Comparison of ENCODE assay signal across 8 cellular contexts in the genomic region with DNA sequence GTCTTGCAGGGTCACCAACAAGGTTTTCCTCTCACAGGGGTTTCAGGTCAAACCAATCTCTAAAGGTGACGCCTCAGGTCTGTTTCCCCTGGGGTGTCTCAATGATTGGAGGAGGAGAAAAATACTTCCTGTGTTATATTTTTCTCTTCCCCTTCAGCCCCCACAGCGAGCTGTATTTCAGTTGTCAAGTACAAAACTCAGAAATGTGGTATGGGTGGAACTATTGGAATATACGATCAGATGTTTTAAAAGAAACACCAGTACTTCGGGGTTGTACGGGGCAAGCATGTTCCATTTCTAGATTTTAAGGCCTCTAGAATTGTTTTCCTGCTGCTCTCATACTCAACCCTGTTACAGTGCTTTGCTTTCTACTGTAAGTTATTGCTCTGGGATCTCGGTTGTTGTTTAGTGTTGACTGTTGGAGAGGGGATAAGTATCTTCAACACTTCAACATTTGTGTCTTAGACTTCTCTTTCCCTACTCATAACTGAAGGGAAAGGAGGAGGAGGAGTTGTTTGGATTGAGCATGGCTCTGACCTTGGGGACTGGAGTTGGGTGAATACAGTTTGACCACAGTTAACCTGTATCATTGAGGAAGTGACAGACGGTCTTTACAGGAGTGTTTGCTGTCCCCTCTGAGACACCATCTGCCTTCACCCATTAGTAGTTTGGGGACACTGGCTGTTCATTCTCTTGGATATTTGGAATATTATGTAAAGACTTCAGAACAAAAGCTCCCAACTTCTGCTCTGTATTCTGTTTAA. TPM values are rescaled to one million over a fixed set of nuclear protein-coding genes. Genes with fewer than 3 reads are reported as not detected.
A peak's percentile ranks its signal among the peaks of the same experiment; 100 is the strongest.
DNase-seq lines count a peak whose midpoint lies in the region; TF ChIP-seq lines count a peak whose summit lies in the region.

No MANE protein-coding gene starts in this region.

- H3K27me3 Mint-ChIP-seq in activated CD4-positive, alpha-beta T cell treated with anti-CD3 and anti-CD28 coated beads, Interleukin-2, amount 10 ng/mL, durations not matched to agents 24 days and 14 days = peaks cover 7% of the 10 kb centered on the region

- H3K4me2 ChIP-seq in MM.1S (ENCODE audit: low read depth, low read length) (peak overlapping the region; percentile 62), mammary epithelial cell (ENCODE audit: insufficient read depth, low read depth, low read length) (peak overlapping the region; percentile 78)

- peaks cover 12% of the 10 kb centered on the region for H3K36me3 Mint-ChIP-seq in activated CD4-positive, alpha-beta T cell treated with anti-CD3 and anti-CD28 coated beads, Interleukin-2, amount 10 ng/mL, durations not matched to agents 24 days and 14 days (ENCODE audit: low read depth)

- CTCF ChIA-PET in mammary epithelial cell (lab: Charles Lee; ENCODE audit: low non-redundant PET) = no interaction called here

- H3F3A ChIP-seq in MM.1S (ENCODE audit: insufficient read depth, low read length) = 0 out of 2 replicates have a peak, but pooled peaks cover 7% of the 10 kb centered on the region

- peaks cover 38% of the 10 kb centered on the region for H3K4me1 ChIP-seq in MM.1S (ENCODE audit: low read length)
- H3K4me1 ChIP-seq in mammary epithelial cell (ENCODE audit: insufficient read depth, low read length) = peaks cover 27% of the 10 kb centered on the region
- peaks cover 45% of the 10 kb centered on the region for H3K4me1 ChIP-seq in mucosa of stomach (ENCODE audit: control insufficient read depth, insufficient read depth, low read length)

- peak overlapping the region; percentile 99 for H3K4me3 Mint-ChIP-seq in activated CD4-positive, alpha-beta T cell treated with anti-CD3 and anti-CD28 coated beads, Interleukin-2, amount 10 ng/mL, durations not matched to agents 24 days and 14 days

- H3K27me3 ChIP-seq in MM.1S (replicated peaks; ENCODE audit: insufficient read depth, low read length) (0 out of 2 replicates have a peak, but pooled peaks cover 13% of the 10 kb centered on the region), mammary epithelial cell (ENCODE audit: insufficient read depth, low read length) (no peaks in the 10 kb centered on the region), mucosa of stomach (ENCODE audit: control insufficient read depth, insufficient read depth, low read length) (no peaks in the 10 kb centered on the region)

- H3K9me2 ChIP-seq in MM.1S (replicated peaks; ENCODE audit: insufficient read depth, low read length) = no peaks in the 10 kb centered on the region

- no peaks in the 10 kb centered on the region for H3K9me3 ChIP-seq in MM.1S (replicated peaks; ENCODE audit: insufficient read depth, low read length)
- no peaks in the 10 kb centered on the region for H3K9me3 ChIP-seq in mammary epithelial cell (replicated peaks; ENCODE audit: insufficient read depth, low read length)
- H3K9me3 ChIP-seq in mucosa of stomach (ENCODE audit: control insufficient read depth, low read length) = no peaks in the 10 kb centered on the region

- peak overlapping the region; percentile 99 for H3K27ac Mint-ChIP-seq in activated CD4-positive, alpha-beta T cell treated with anti-CD3 and anti-CD28 coated beads, Interleukin-2, amount 10 ng/mL, durations not matched to agents 24 days and 14 days

- H2AFZ ChIP-seq in MM.1S (ENCODE audit: low read length) (no peak overlapping the region; the same call in 1 of the 2 replicates), mammary epithelial cell (ENCODE audit: low read depth, low read length) (peak overlapping the region; percentile 82)

- H3K27ac ChIP-seq in MM.1S (ENCODE audit: low read length) (no peak overlapping the region), mammary epithelial cell (ENCODE audit: insufficient read depth, low read depth, low read length) (peak overlapping the region; percentile 92)

- peaks cover 60% of the 10 kb centered on the region for H3K79me2 ChIP-seq in MM.1S (ENCODE audit: low read length)
- H3K79me2 ChIP-seq in mammary epithelial cell (ENCODE audit: insufficient read depth, low read length) = peaks cover 66% of the 10 kb centered on the region

- BruUV-seq in mammary epithelial cell (replicated peaks; lab: Mats Ljungman, UMichigan) = TSS peak; percentile 27

- H3K36me3 ChIP-seq in MM.1S (replicated peaks; ENCODE audit: insufficient read depth, low read length) (no peaks in the 10 kb centered on the region), mammary epithelial cell (ENCODE audit: insufficient read depth, low read length) (no peaks in the 10 kb centered on the region), mucosa of stomach (ENCODE audit: control insufficient read depth, insufficient read depth, low read length) (no peaks in the 10 kb centered on the region)

- 10% methylated on average over 7 of the region's 7 CpGs for WGBS in mammary epithelial cell (ENCODE audit: low coverage, missing lambda C conversion rate)

- no peaks in the 10 kb centered on the region for H3K9me3 Mint-ChIP-seq in activated CD4-positive, alpha-beta T cell treated with anti-CD3 and anti-CD28 coated beads, Interleukin-2, amount 10 ng/mL, durations not matched to agents 24 days and 14 days

- intact Hi-C loops in activated CD4-positive, alpha-beta T cell treated with anti-CD3 and anti-CD28 coated beads, Interleukin-2, amount 10 ng/mL, durations not matched to agents 24 days and 14 days (cut with micrococcal nuclease) = loop anchor here (1.0 kb wide), 1 partner anchor 17 kb away; no protein-coding TSS in a partner anchor
- intact Hi-C loops in mammary epithelial cell (cut with micrococcal nuclease) = no loop called here

- H4K20me1 ChIP-seq in MM.1S (ENCODE audit: insufficient read depth, low read length) (no peaks in the 10 kb centered on the region), mammary epithelial cell (ENCODE audit: insufficient read depth, low read length) (peaks cover 2% of the 10 kb centered on the region)

- TF ChIP-seq CTCF in MM.1S (IDR thresholded peaks at IDR 0.05; ENCODE audit: low read length) (no peak), mammary epithelial cell (conservative IDR thresholded peaks at IDR 0.05 in 1 of 2, IDR thresholded peaks at IDR 0.05 in 1 of 2; ENCODE audit: extremely low read depth in 1 of 2, insufficient read depth in 1 of 2, low read depth in 1 of 2, low read length in 2 of 2) (no peak)

- peak overlapping the region; percentile 57; the same call in 1 of the 2 replicates for H3K9ac ChIP-seq in MM.1S (ENCODE audit: low read length)
- peak overlapping the region; percentile 94 for H3K9ac ChIP-seq in mammary epithelial cell (ENCODE audit: insufficient read depth, low read length)
- peak overlapping the region; percentile 92 for H3K9ac ChIP-seq in mucosa of stomach (ENCODE audit: low read length)

- in situ Hi-C loops in mammary epithelial cell (cut with MboI; ENCODE audit: low sequenced_read_pairs in 2 of 2) = no loop called here

- H3K4me1 Mint-ChIP-seq in activated CD4-positive, alpha-beta T cell treated with anti-CD3 and anti-CD28 coated beads, Interleukin-2, amount 10 ng/mL, durations not matched to agents 24 days and 14 days = peaks cover 55% of the 10 kb centered on the region

- dilution Hi-C loops in mammary epithelial cell (cut with HindIII; ENCODE audit: low sequenced_read_pairs) = no loop called here

- H3K4me3 ChIP-seq in MM.1S (ENCODE audit: low read length) (peak overlapping the region; percentile 71), mammary epithelial cell (replicated peaks in 1 of 3; ENCODE audit: insufficient read depth in 1 of 3, low read depth in 2 of 3, low read length in 3 of 3) (peak overlapping the region; percentile 65 to 95 (median 81)), mucosa of stomach (ENCODE audit: low read length) (peak overlapping the region; percentile 62)

- DNase-seq in activated CD4-positive, alpha-beta T cell treated with anti-CD3 and anti-CD28 coated beads, Interleukin-2, amount 10 ng/mL, durations not matched to agents 24 days and 14 days = peak; percentile 81
- DNase-seq in activated CD4-positive, alpha-beta T cell treated with anti-CD3 and anti-CD28 coated beads for 1 hour = no peak
- DNase-seq in MM.1S = no peak
- no peak for DNase-seq in mammary epithelial cell
- no peak for DNase-seq in HCEC 1CT
- DNase-seq in NCI-H446 (lab: John Stamatoyannopoulos, UW) = no peak
- DNase-seq in UCSD-AML1 (lab: John Stamatoyannopoulos, UW; ENCODE audit: unreplicated experiment) = no peak

RNA-seq across cellular contexts. Expression of a gene that starts 2.0 kb away (rescaled TPM):
- 95.1 and 97.4 TPM in 2 replicates for total RNA-seq in activated CD4-positive, alpha-beta T cell treated with anti-CD3 and anti-CD28 coated beads, Interleukin-2, amount 10 ng/mL, durations not matched to agents 24 days and 14 days
- total RNA-seq in mammary epithelial cell = 10 to 100 TPM; 44.2 to 77.5 TPM
- 57.4 TPM for polyA plus RNA-seq in mammary epithelial cell
- polyA minus RNA-seq in mammary epithelial cell = 69.6 TPM

RNA-seq across cellular contexts. Expression of a gene that starts 51.3 kb away (rescaled TPM):
- 16.5 and 16.9 TPM in 2 replicates for total RNA-seq in activated CD4-positive, alpha-beta T cell treated with anti-CD3 and anti-CD28 coated beads, Interleukin-2, amount 10 ng/mL, durations not matched to agents 24 days and 14 days
- 10 to 100 TPM; 23.2 to 35.3 TPM for total RNA-seq in mammary epithelial cell
- 12.3 TPM for polyA plus RNA-seq in mammary epithelial cell
- polyA minus RNA-seq in mammary epithelial cell = 22.6 TPM
